In the genomic region with DNA sequence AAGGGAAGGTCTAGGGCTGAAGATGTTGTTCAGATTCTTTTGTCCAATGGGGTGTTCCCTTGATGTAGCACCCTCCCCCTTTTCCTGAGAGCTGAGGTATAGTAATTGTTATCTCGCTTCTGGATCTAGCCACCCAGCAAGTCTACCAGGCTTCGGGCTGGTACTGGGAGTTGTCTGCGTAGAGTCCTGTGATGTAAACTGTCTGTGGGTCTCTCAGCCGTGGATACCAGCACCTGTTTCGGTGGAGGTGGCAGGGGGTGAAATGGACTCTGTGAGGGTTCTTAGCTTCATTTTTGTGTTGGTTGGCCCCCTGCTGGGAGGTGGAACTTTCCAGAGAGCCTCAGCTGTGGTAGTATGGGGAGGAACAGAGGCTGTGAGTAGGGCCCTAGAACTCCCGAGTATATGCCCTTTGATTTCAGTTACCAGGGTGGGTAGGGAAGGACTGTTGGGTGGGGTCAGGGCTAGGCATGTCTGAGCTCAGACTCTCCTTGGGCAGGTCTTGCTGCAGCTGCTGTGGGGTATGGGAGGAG, we compare ENCODE assay signal across 7 cellular contexts.
"Had no signal": no experiment of that assay in that cellular context is flagged by ENCODE, and none has a peak within 500 bp of the region (broad histone marks: within the 10 kb centered on the region; RNA-seq: fewer than 3 reads in every experiment).

No MANE protein-coding gene starts in this region.

- FAIRE-seq: G401.6, GM12891, GM12892, GM18507, GM19239 had no signal

- DNase-seq: GDM1, GF-D8 had no signal
